Comparison of ENCODE assay signal across 1 cellular context in the genomic region with DNA sequence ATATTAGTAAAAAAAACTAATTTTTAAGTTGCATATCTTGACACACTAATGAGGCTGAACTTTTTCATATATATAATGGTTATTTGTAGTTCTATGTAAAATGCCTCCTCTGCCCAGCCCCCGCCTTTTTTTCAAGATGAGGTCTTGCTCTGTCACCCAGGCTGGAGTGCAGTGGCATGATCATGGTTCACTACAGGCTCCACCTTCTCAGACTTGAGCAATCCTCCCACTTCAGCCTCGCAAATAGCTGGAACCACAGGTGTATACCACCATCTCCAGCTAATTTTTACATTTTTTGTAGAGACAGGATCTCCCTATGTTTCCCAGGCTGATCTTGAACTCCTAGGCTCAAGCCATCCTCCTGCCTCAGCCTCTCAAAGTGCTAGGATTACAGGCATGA.
TF ChIP-seq lines count a peak whose summit lies in the region.

No MANE protein-coding gene starts in this region.

TF ChIP-seq in HepG2, 621 proteins besides CTCF, POLR2A, EP300 and RAD21 (continued from another document):
- TF ChIP-seq, protein P1, sequence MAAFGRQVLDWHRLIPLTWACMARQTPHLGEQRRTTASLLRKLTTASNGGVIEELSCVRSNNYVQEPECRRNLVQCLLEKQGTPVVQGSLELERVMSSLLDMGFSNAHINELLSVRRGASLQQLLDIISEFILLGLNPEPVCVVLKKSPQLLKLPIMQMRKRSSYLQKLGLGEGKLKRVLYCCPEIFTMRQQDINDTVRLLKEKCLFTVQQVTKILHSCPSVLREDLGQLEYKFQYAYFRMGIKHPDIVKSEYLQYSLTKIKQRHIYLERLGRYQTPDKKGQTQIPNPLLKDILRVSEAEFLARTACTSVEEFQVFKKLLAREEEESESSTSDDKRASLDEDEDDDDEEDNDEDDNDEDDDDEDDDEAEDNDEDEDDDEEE (CRISPR knock-in tag; IDR thresholded peaks at IDR 0.05), result no peak
- TF ChIP-seq NAIF1 (CRISPR knock-in tag; IDR thresholded peaks at IDR 0.05; ENCODE audit: borderline replicate concordance) (no peak), ZC3H13 (CRISPR knock-in tag; IDR thresholded peaks at IDR 0.05) (no peak), ZNF484 (CRISPR knock-in tag; IDR thresholded peaks at IDR 0.05; ENCODE audit: borderline replicate concordance, low read depth) (no peak), GTF3A (CRISPR knock-in tag; conservative IDR thresholded peaks at IDR 0.05) (no peak), NFIC (IDR thresholded peaks at IDR 0.05; ENCODE audit: low read length) (no peak), ZNF563 (CRISPR knock-in tag; IDR thresholded peaks at IDR 0.05) (no peak), TBX2 (CRISPR knock-in tag; IDR thresholded peaks at IDR 0.05; ENCODE audit: borderline replicate concordance) (no peak), ATF1 (CRISPR knock-in tag; IDR thresholded peaks at IDR 0.05) (no peak), SMYD3 (CRISPR knock-in tag; IDR thresholded peaks at IDR 0.05) (no peak), SALL2 (CRISPR knock-in tag; IDR thresholded peaks at IDR 0.05) (no peak), SMC3 (IDR thresholded peaks at IDR 0.05; ENCODE audit: low read length) (no peak), MED8 (CRISPR knock-in tag; IDR thresholded peaks at IDR 0.05; ENCODE audit: insufficient replicate concordance) (no peak), ZFP36L2 (CRISPR knock-in tag; IDR thresholded peaks at IDR 0.05) (no peak), HOXA5 (CRISPR knock-in tag; IDR thresholded peaks at IDR 0.05) (no peak), NR2F6 (IDR thresholded peaks at IDR 0.05) (no peak), NR2F6 (CRISPR knock-in tag; IDR thresholded peaks at IDR 0.05) (no peak), ZNF451 (CRISPR knock-in tag; IDR thresholded peaks at IDR 0.05) (no peak), ZNF660 (CRISPR knock-in tag; IDR thresholded peaks at IDR 0.05; ENCODE audit: borderline replicate concordance, low read depth) (no peak), MBD4 (IDR thresholded peaks at IDR 0.05; ENCODE audit: borderline replicate concordance, low read length) (no peak), ZNF382 (CRISPR knock-in tag; IDR thresholded peaks at IDR 0.05; ENCODE audit: borderline replicate concordance) (no peak), SMAD9 (CRISPR knock-in tag; IDR thresholded peaks at IDR 0.05) (no peak)
- TF ChIP-seq, protein P2, sequence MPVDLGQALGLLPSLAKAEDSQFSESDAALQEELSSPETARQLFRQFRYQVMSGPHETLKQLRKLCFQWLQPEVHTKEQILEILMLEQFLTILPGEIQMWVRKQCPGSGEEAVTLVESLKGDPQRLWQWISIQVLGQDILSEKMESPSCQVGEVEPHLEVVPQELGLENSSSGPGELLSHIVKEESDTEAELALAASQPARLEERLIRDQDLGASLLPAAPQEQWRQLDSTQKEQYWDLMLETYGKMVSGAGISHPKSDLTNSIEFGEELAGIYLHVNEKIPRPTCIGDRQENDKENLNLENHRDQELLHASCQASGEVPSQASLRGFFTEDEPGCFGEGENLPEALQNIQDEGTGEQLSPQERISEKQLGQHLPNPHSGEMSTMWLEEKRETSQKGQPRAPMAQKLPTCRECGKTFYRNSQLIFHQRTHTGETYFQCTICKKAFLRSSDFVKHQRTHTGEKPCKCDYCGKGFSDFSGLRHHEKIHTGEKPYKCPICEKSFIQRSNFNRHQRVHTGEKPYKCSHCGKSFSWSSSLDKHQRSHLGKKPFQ (CRISPR knock-in tag; IDR thresholded peaks at IDR 0.05; ENCODE audit: insufficient replicate concordance), result no peak
- TF ChIP-seq, protein P3, sequence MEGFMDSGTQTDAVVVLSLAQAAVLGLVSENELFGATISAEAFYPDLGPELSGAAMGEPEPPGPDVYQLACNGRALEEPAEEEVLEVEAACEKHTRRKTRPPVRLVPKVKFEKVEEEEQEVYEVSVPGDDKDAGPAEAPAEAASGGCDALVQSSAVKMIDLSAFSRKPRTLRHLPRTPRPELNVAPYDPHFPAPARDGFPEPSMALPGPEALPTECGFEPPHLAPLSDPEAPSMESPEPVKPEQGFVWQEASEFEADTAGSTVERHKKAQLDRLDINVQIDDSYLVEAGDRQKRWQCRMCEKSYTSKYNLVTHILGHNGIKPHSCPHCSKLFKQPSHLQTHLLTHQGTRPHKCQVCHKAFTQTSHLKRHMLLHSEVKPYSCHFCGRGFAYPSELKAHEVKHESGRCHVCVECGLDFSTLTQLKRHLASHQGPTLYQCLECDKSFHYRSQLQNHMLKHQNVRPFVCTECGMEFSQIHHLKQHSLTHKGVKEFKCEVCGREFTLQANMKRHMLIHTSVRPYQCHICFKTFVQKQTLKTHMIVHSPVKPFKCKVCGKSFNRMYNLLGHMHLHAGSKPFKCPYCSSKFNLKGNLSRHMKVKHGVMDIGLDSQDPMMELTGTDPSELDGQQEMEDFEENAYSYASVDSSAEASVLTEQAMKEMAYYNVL (CRISPR knock-in tag; IDR thresholded peaks at IDR 0.05; ENCODE audit: borderline replicate concordance), result no peak
- TF ChIP-seq, protein P4, sequence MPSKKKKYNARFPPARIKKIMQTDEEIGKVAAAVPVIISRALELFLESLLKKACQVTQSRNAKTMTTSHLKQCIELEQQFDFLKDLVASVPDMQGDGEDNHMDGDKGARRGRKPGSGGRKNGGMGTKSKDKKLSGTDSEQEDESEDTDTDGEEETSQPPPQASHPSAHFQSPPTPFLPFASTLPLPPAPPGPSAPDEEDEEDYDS (CRISPR knock-in tag; IDR thresholded peaks at IDR 0.05), result no peak
- TF ChIP-seq, protein P5, sequence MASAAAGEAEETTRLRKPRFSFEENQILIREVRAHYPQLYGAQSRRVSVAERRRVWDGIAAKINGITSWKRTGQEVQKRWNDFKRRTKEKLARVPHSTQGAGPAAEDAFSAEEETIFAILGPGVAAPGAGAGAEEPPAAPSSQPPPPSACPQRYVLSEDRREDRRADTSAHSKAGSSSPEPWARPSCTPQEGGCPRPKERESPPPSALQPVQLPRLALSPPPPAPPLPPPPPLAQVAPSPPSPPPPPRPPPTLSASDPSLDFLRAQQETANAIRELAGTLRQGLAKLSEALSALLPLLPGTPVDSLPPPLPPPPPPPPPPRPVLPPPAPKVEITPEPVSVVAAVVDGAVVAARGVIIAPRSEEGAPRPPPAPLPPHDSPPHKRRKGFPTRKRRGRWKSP (CRISPR knock-in tag; IDR thresholded peaks at IDR 0.05), result no peak
- TF ChIP-seq, protein P6, sequence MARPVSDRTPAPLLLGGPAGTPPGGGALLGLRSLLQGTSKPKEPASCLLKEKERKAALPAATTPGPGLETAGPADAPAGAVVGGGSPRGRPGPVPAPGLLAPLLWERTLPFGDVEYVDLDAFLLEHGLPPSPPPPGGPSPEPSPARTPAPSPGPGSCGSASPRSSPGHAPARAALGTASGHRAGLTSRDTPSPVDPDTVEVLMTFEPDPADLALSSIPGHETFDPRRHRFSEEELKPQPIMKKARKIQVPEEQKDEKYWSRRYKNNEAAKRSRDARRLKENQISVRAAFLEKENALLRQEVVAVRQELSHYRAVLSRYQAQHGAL (CRISPR knock-in tag; IDR thresholded peaks at IDR 0.05; ENCODE audit: not compliant biosample characterization), result no peak
- TF ChIP-seq, protein P7, sequence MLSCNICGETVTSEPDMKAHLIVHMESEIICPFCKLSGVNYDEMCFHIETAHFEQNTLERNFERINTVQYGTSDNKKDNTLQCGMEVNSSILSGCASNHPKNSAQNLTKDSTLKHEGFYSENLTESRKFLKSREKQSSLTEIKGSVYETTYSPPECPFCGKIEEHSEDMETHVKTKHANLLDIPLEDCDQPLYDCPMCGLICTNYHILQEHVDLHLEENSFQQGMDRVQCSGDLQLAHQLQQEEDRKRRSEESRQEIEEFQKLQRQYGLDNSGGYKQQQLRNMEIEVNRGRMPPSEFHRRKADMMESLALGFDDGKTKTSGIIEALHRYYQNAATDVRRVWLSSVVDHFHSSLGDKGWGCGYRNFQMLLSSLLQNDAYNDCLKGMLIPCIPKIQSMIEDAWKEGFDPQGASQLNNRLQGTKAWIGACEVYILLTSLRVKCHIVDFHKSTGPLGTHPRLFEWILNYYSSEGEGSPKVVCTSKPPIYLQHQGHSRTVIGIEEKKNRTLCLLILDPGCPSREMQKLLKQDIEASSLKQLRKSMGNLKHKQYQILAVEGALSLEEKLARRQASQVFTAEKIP (CRISPR knock-in tag; IDR thresholded peaks at IDR 0.05; ENCODE audit: borderline replicate concordance), result no peak
- TF ChIP-seq, protein P8, sequence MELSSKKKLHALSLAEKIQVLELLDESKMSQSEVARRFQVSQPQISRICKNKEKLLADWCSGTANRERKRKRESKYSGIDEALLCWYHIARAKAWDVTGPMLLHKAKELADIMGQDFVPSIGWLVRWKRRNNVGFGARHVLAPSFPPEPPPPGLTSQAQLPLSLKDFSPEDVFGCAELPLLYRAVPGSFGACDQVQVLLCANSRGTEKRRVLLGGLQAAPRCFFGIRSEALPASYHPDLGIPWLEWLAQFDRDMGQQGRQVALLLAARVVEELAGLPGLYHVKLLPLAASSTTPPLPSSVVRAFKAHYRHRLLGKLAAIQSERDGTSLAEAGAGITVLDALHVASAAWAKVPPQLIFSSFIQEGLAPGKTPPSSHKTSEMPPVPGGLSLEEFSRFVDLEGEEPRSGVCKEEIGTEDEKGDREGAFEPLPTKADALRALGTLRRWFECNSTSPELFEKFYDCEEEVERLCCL (CRISPR knock-in tag; IDR thresholded peaks at IDR 0.05; ENCODE audit: borderline replicate concordance), result no peak
